In the genomic region with DNA sequence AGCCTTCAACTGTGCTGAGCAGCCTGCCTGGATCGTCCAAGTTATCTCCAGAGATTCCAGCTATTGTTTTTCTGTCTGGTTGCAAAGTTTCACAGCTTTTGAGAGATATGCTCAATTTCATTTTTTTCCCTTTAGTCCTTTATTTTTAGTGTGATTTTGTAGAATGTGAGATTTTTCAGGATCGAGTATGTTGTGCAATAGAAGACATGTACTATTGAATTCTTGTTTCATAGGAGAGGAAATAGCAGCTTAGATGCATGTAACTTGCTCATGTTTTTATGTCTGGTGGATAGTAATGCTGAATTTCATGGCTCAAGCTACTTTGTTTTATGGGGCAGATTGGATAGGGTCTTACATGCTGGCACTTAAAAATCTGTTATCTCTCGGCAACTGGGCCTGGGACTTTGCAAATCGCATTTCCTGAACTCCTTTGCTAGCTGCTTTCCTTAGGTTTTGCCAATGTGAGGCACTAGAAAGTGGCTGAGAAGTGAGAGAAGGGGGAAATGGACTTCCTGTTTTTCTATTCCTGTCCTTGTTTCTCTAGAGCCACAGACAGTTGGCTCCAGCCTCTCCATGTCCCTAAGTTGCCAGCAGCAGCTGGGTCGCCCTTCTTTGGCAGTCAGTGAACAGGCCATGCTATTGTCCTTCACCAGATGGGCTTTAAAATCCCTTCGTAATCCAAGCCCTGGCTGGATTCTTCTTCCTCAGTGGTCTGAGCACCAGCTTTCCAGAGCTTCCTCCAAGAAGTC, we compare ENCODE assay signal across 15 cellular contexts.
DNase-seq lines count a peak whose midpoint lies in the region; ATAC-seq and TF ChIP-seq lines count a peak whose summit lies in the region.
"Had no signal": no experiment of that assay in that cellular context is flagged by ENCODE, and none has a peak within 500 bp of the region (broad histone marks: within the 10 kb centered on the region; RNA-seq: fewer than 3 reads in every experiment).

No MANE protein-coding gene starts in this region.

- H3K27me3 ChIP-seq in heart right ventricle, result no peaks in the 10 kb centered on the region
- no peaks in the 10 kb centered on the region for H3K27me3 ChIP-seq in skeletal muscle tissue (ENCODE audit: control insufficient read depth in 3 of 3, insufficient read depth in 3 of 3, low read length in 3 of 3)
- H3K27me3 ChIP-seq: MG63, ovary had no signal

- peaks cover 0 to 37% (median 26%) of the 10 kb centered on the region in 9 donors for H3K4me1 ChIP-seq in heart right ventricle
- H3K4me1 ChIP-seq in skeletal muscle tissue (ENCODE audit: control insufficient read depth in 3 of 3, insufficient read depth in 3 of 3, low read length in 3 of 3), result peaks cover 10 to 31% (median 19%) of the 10 kb centered on the region in 3 donors

- intact Hi-C loops in heart right ventricle (cut with DNase I), result no loop called here

- H3K9me3 ChIP-seq in heart right ventricle, result no peaks in the 10 kb centered on the region
- no peaks in the 10 kb centered on the region for H3K9me3 ChIP-seq in skeletal muscle tissue (ENCODE audit: control insufficient read depth in 3 of 3, low read length in 3 of 3)
- H3K9me3 ChIP-seq: MG63, ovary had no signal

- H3K27ac ChIP-seq in heart right ventricle (peak overlapping the region in 9 of 10 donors; percentile 8 to 57 (median 20)), skeletal muscle tissue (ENCODE audit: low read depth, low read length) (peak overlapping the region; percentile 26)
- H3K27ac ChIP-seq: ovary had no signal

- peak; percentile 64 to 65 for DNase-seq in Kasumi-1 (lab: John Stamatoyannopoulos, UW)
- peak; percentile 38 for DNase-seq in SKM-1 treated with dmso at 0.1 percent for 144 hours (lab: John Stamatoyannopoulos, UW; ENCODE audit: unreplicated experiment)
- peak in 1 of 2 donors; percentile 14 for DNase-seq in heart right ventricle
- DNase-seq in HuH-7 (ENCODE audit: low spot score), result no peak
- no peak for DNase-seq in COR-L47 (lab: John Stamatoyannopoulos, UW)
- DNase-seq in activated CD8-positive, alpha-beta memory T cell treated with anti-CD3 and anti-CD28 coated beads for 24 hours, result no peak
- DNase-seq: activated CD4-positive, alpha-beta memory T cell treated with anti-CD3 and anti-CD28 coated beads, Interleukin-2, amount 10 ng/mL, durations not matched to agents 7 days and 5 days; cerebellar nuclear complex; MG63; NCI-H526; ovary; stimulated activated CD4-positive, alpha-beta T cell treated with anti-CD3 and anti-CD28 coated beads, Interleukin-4, amount 100 ng/mL, for 1 hour; stimulated activated naive CD4-positive, alpha-beta T cell treated with Interleukin-2 at 50 U/mL for 16 hours had no signal

- ATAC-seq in heart right ventricle (peak in 6 of 8 donors; percentile 15 to 54 (median 31)), HG02938 (IDR thresholded peaks at IDR 0.05; ENCODE audit: unreplicated experiment) (no peak)

- H3K36me3 ChIP-seq in heart right ventricle (no peaks in the 10 kb centered on the region), skeletal muscle tissue (ENCODE audit: control insufficient read depth in 3 of 3, insufficient read depth in 3 of 3, low read length in 3 of 3) (no peaks in the 10 kb centered on the region)
- H3K36me3 ChIP-seq: MG63, ovary had no signal

- H3K9ac ChIP-seq in skeletal muscle tissue (ENCODE audit: low read depth in 1 of 3, low read length in 3 of 3), result no peak overlapping the region

- TF ChIP-seq CTCF in heart right ventricle (IDR thresholded peaks at IDR 0.05), result no peak

- no peak overlapping the region for H3K4me3 ChIP-seq in heart right ventricle
- H3K4me3 ChIP-seq in skeletal muscle tissue (ENCODE audit: low read length in 3 of 3), result no peak overlapping the region
- H3K4me3 ChIP-seq: MG63, ovary had no signal

- 39 to 42% methylated on average over 6 of the region's 6 CpGs for WGBS in heart right ventricle, 2 donors

Comparison
In these comparisons a context has a peak if more than half of its experiments do, and no peak if none do; other contexts are left out.
1. DNase-seq: peak in Kasumi-1 (2 of 2) and SKM-1 treated with dmso at 0.1 percent for 144 hours (single experiment); none in HuH-7 (single experiment), COR-L47 (single experiment) and activated CD8-positive, alpha-beta memory T cell treated with anti-CD3 and anti-CD28 coated beads for 24 hours (single experiment).